1 cellular context compared by ENCODE assay signal in genomic region chr17:44556854-44557606, GRCh38.
A peak's percentile ranks its signal among the peaks of the same experiment; 100 is the strongest.
TF ChIP-seq lines count a peak whose summit lies in the region.

FZD2 (plus strand) TSS chr17:44557484; CDS start chr17:44557689, 205 bp downstream.

TF ChIP-seq in SK-N-SH, 30 proteins besides CTCF, POLR2A, EP300 and RAD21 (continued from another document):
- TF ChIP-seq REST (IDR thresholded peaks at IDR 0.05; ENCODE audit: low read depth, low read length) (peak; percentile 58; the same call in 1 of the 2 replicates), FOXJ3 (CRISPR knock-in tag; IDR thresholded peaks at IDR 0.05) (no peak), SMC3 (IDR thresholded peaks at IDR 0.05; ENCODE audit: low read depth, low read length) (0 out of 2 replicates have a peak, but pooled peaks have one; percentile 6), CHD2 (IDR thresholded peaks at IDR 0.05; ENCODE audit: low read length, partially characterized antibody) (peak; percentile 40), USF2 (IDR thresholded peaks at IDR 0.05; ENCODE audit: borderline replicate concordance, low read depth, low read length) (no peak), FOXM1 (IDR thresholded peaks at IDR 0.05; ENCODE audit: low read depth) (peak; percentile 37; the same call in 1 of the 2 replicates), EZH2phosphoT487 (IDR thresholded peaks at IDR 0.05; ENCODE audit: borderline replicate concordance, low read depth) (no peak), PBX3 (IDR thresholded peaks at IDR 0.05) (no peak), IRF3 (IDR thresholded peaks at IDR 0.05; ENCODE audit: low read depth, low read length) (peak; percentile 51)
TF ChIP-seq in SK-N-SH: peak in this region for 11.
